Comparison of ENCODE assay signal across 18 cellular contexts in genomic region chr1:22118291-22118992, GRCh38. TPM values are rescaled to one million over a fixed set of nuclear protein-coding genes. Genes with fewer than 3 reads are reported as not detected.
DNase-seq lines count a peak whose midpoint lies in the region; ATAC-seq and TF ChIP-seq lines count a peak whose summit lies in the region.
"Had no signal": no experiment of that assay in that cellular context is flagged by ENCODE, and none has a peak within 500 bp of the region (broad histone marks: within the 10 kb centered on the region; RNA-seq: fewer than 3 reads in every experiment).

No MANE protein-coding gene starts in this region.

- peaks cover 7% of the 10 kb centered on the region for H3K27me3 Mint-ChIP-seq in glutamatergic neuron (ENCODE audit: unreplicated experiment)

- peak overlapping the region; percentile 62 for H3K27ac Mint-ChIP-seq in glutamatergic neuron (ENCODE audit: unreplicated experiment)

- POLR2A ChIA-PET in OCI-LY7 (lab: Charles Lee), result no interaction called here

- H3K4me1 ChIP-seq in OCI-LY7 (ENCODE audit: insufficient read depth, low read length, poor library complexity, severe bottlenecking), result peaks cover 19% of the 10 kb centered on the region

- H3K4me2 ChIP-seq in OCI-LY7 (ENCODE audit: low read length), result 0 out of 2 replicates have a peak overlapping the region, but pooled peaks have one; percentile 2

- CTCF ChIA-PET in OCI-LY7 (lab: Charles Lee; ENCODE audit: unreplicated experiment), result interaction anchor here (0.7 kb wide), 1 partner anchor 20 kb away, joined by 3 read pairs; no protein-coding TSS in a partner anchor

- H3K4me1 Mint-ChIP-seq in glutamatergic neuron (ENCODE audit: low read depth, unreplicated experiment), result peaks cover 13% of the 10 kb centered on the region

- DNase-seq in activated effector memory CD4-positive, alpha-beta T cell treated with anti-CD3 and anti-CD28 coated beads, Interleukin-2, amount 50 U/mL, for 16 hours, result peak; percentile 60
- DNase-seq in activated effector memory CD4-positive, alpha-beta T cell treated with Interleukin-2 at 50 U/mL for 16 hours, result no peak
- DNase-seq in OCI-LY7 (ENCODE audit: low spot score) (no peak), glutamatergic neuron (no peak), substantia nigra (lab: John Stamatoyannopoulos, UW) (no peak), HT-29 (ENCODE audit: low spot score) (no peak)
- DNase-seq: activated CD4-positive, CD25-positive, alpha-beta regulatory T cell; activated CD8-positive, alpha-beta memory T cell treated with anti-CD3 and anti-CD28 coated beads, Interleukin-2, amount 50 U/mL, for 48 hours; cerebellar nuclear complex; SHP77 treated with DMSO at 0.1 percent for 48 hours; stimulated activated CD4-positive, alpha-beta T cell treated with anti-CD3 and anti-CD28 coated beads, Interleukin-12 subunit alpha, Interleukin-12 subunit beta, amount 100 ng/mL, for 4 hours; stimulated activated naive CD8-positive, alpha-beta T cell treated with anti-CD3 and anti-CD28 coated beads, Interleukin-15, Interleukin-2, amounts not matched to agents 100 U/mL and 50 U/mL, for 24 hours; upper lobe of right lung had no signal

- peaks cover 3% of the 10 kb centered on the region for H3K9me3 Mint-ChIP-seq in glutamatergic neuron (ENCODE audit: unreplicated experiment)
- H3K9me3 Mint-ChIP-seq: H9 had no signal

- TF ChIP-seq CTCF in OCI-LY7 (conservative IDR thresholded peaks at IDR 0.05; ENCODE audit: low read length) (no peak), glutamatergic neuron (IDR thresholded peaks at IDR 0.05; ENCODE audit: partially characterized antibody, unreplicated experiment) (no peak)

- H3K79me2 ChIP-seq in OCI-LY7 (ENCODE audit: insufficient read depth, low read depth, low read length), result no peaks in the 10 kb centered on the region

- H3K4me3 Mint-ChIP-seq in glutamatergic neuron (ENCODE audit: unreplicated experiment), result no peak overlapping the region
- H3K4me3 Mint-ChIP-seq: H9 had no signal

- H3K36me3 Mint-ChIP-seq in glutamatergic neuron (ENCODE audit: unreplicated experiment), result no peaks in the 10 kb centered on the region

- peaks cover 9% of the 10 kb centered on the region; the same call in 1 of the 2 replicates for H3K36me3 ChIP-seq in OCI-LY7 (ENCODE audit: insufficient read depth, low read length)

- no peaks in the 10 kb centered on the region for H3K9me3 ChIP-seq in OCI-LY7 (ENCODE audit: low read length)
- H3K9me3 ChIP-seq: left lung, upper lobe of right lung had no signal

- H3K9me2 ChIP-seq in OCI-LY7 (ENCODE audit: insufficient read depth, low read length), result no peaks in the 10 kb centered on the region

- ATAC-seq in GM18861 (IDR thresholded peaks at IDR 0.05; ENCODE audit: unreplicated experiment) (no peak), GM21737 (IDR thresholded peaks at IDR 0.05; ENCODE audit: unreplicated experiment) (no peak)
- ATAC-seq: left lung; stimulated activated naive CD8-positive, alpha-beta T cell treated with anti-CD3 and anti-CD28 coated beads, Interleukin-15, Interleukin-2, amounts not matched to agents 100 U/mL and 50 U/mL, for 24 hours; upper lobe of right lung had no signal

- no peak overlapping the region for H2AFZ ChIP-seq in OCI-LY7 (ENCODE audit: low read length)

- BruUV-seq in OCI-LY7 (replicated peaks; lab: Mats Ljungman, UMichigan), result no TSS peak

- H4K20me1 ChIP-seq in OCI-LY7 (ENCODE audit: insufficient read depth, low read length), result no peaks in the 10 kb centered on the region

- H3K27ac ChIP-seq in OCI-LY7 (ENCODE audit: low read depth, low read length, poor library complexity, severe bottlenecking) (no peak overlapping the region), substantia nigra (ENCODE audit: low read depth, low read length, poor library complexity, severe bottlenecking) (peak overlapping the region; percentile 84)
- H3K27ac ChIP-seq: left lung, upper lobe of right lung had no signal

- no peak overlapping the region for H3K4me3 ChIP-seq in OCI-LY7 (ENCODE audit: low read depth, low read length, poor library complexity, severe bottlenecking)
- H3K4me3 ChIP-seq: left lung, upper lobe of right lung had no signal

- intact Hi-C loops in OCI-LY7 (cut with micrococcal nuclease; ENCODE audit: unreplicated experiment), result no loop called here

RNA-seq across cellular contexts. Expression of gene WNT4, which starts 24.5 kb away (rescaled TPM):
- not detected in 2 replicates for total RNA-seq in OCI-LY7 (2014; rRNA removed; shearing (Covaris generic))
- not detected in 2 replicates for total RNA-seq in OCI-LY7 (2022)
- not detected for total RNA-seq in glutamatergic neuron (ENCODE audit: unreplicated experiment)
- total RNA-seq in HT-29 (2014; rRNA removed; shearing (Covaris generic)), result 0.39 and 0.53 TPM in 2 replicates
- total RNA-seq: T-helper 1 cell treated with Interleukin-12 subunit alpha and Interleukin-12 subunit beta and Interleukin-4 antibody, amounts not matched to agents 30 ng/mL and 1 ng/mL, for 36 hours had no signal
